Comparison of ENCODE assay signal across 9 cellular contexts in the genomic region with DNA sequence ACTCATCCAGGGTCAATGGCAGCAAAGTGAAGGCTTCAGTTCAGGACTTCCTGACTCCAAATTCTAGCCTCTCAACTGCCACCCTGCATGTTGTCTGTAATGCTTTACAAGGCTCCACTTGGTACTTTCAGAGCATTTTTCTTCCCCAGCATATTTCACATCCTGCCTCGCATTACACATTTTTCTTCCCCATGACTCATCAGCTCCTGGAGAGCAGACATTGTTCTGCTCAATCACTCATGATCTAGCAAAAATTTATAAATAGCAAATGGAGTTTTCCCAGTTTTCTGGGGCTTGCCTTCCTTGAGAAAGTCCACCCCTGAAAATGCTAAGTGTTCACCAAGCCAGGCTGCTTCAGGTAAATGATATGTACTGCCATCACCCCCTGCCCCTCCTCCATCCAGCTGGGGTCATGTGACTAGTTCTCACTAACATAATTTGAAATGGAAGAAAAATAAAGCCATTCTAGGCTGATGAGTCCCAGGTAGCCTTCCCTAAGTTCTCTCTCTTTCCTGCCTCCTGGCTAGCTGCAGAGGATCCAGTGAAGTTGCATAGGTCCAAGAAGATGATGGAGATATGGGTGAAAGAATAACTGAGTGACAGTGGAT.
DNase-seq lines count a peak whose midpoint lies in the region; ATAC-seq and TF ChIP-seq lines count a peak whose summit lies in the region.
"Had no signal": no experiment of that assay in that cellular context is flagged by ENCODE, and none has a peak within 500 bp of the region (broad histone marks: within the 10 kb centered on the region; RNA-seq: fewer than 3 reads in every experiment).

No MANE protein-coding gene starts in this region.

- no peak overlapping the region for H3K4me3 Mint-ChIP-seq in natural killer cell

- WGBS in mesodermal cell (ENCODE audit: insufficient coverage in 2 of 2), 2 experiments, result 40 to 57% methylated on average over 1 of the region's 1 CpG

- no peaks in the 10 kb centered on the region for H3K9me3 Mint-ChIP-seq in natural killer cell

- CTCF ChIA-PET in HEK293T (lab: Yijun Ruan, JAX), result no interaction called here

- H3K4me3 ChIP-seq in AG10803 (ENCODE audit: low read length) (no peak overlapping the region), NB4 (ENCODE audit: low read depth, low read length) (no peak overlapping the region), mesodermal cell (ENCODE audit: extremely low read depth, insufficient read depth, low read length, poor library complexity, severe bottlenecking) (no peak overlapping the region)

- POLR2A ChIA-PET in HEK293T (lab: Yijun Ruan, JAX), result interaction anchor here (0.8 kb wide), 1 partner anchor 557 kb away, joined by 4 read pairs; no protein-coding TSS in a partner anchor

- H3K27ac ChIP-seq in cingulate gyrus (ENCODE audit: low read depth, low read length) (peak overlapping the region; percentile 13), mesodermal cell (ENCODE audit: low read depth, low read length, severe bottlenecking) (peak overlapping the region; percentile 62)

- peaks cover 12% of the 10 kb centered on the region for H3K4me1 ChIP-seq in mesodermal cell (ENCODE audit: control insufficient read depth, insufficient read depth, low read length, poor library complexity, severe bottlenecking)

- H3K27ac Mint-ChIP-seq in natural killer cell, result no peak overlapping the region

- H3K4me1 Mint-ChIP-seq in natural killer cell, result no peaks in the 10 kb centered on the region

- ATAC-seq in natural killer cell, result no peak

- peaks cover 14 to 45% of the 10 kb centered on the region in 2 donors for H3K27me3 Mint-ChIP-seq in natural killer cell (ENCODE audit: low read depth in 2 of 2)

- DNase-seq in AG10803 (ENCODE audit: low read depth) (peak; percentile 87), NB4 (ENCODE audit: low read depth) (peak; percentile 26), natural killer cell (no peak), NCI-H526 (lab: John Stamatoyannopoulos, UW) (no peak), HEK293T (ENCODE audit: extremely low spot score) (no peak), NCI-H1436 (lab: John Stamatoyannopoulos, UW) (no peak)
- DNase-seq: NCI-H510A had no signal

- no peak for TF ChIP-seq POLR2A in NB4 (IDR thresholded peaks at IDR 0.05; ENCODE audit: extremely low read depth, insufficient read length)

- intact Hi-C loops in natural killer cell (cut with micrococcal nuclease), result no loop called here

- no peaks in the 10 kb centered on the region for H3K36me3 ChIP-seq in mesodermal cell (ENCODE audit: control insufficient read depth, insufficient read depth, low read length)

- no peaks in the 10 kb centered on the region for H3K9me3 ChIP-seq in mesodermal cell (ENCODE audit: control insufficient read depth, low read length)

- H3K36me3 Mint-ChIP-seq in natural killer cell, result no peaks in the 10 kb centered on the region

- TF ChIP-seq CTCF in AG10803 (conservative IDR thresholded peaks at IDR 0.05; ENCODE audit: low read length), result no peak
- TF ChIP-seq CTCF in NB4 (IDR thresholded peaks at IDR 0.05; ENCODE audit: low read depth, low read length), result no peak
- no peak for TF ChIP-seq CTCF in natural killer cell (IDR thresholded peaks at IDR 0.05)

TF ChIP-seq in HEK293T, 16 proteins besides CTCF, POLR2A, EP300 and RAD21:
- TF ChIP-seq ARNT (IDR thresholded peaks at IDR 0.05), result no peak
- no peak for TF ChIP-seq TARDBP (IDR thresholded peaks at IDR 0.05)
- no peak for TF ChIP-seq FOXM1 (IDR thresholded peaks at IDR 0.05; ENCODE audit: borderline replicate concordance)
- TF ChIP-seq FOXK2 (IDR thresholded peaks at IDR 0.05), result no peak
- no peak for TF ChIP-seq SUZ12 (IDR thresholded peaks at IDR 0.05)
- no peak for TF ChIP-seq L3MBTL2 (conservative IDR thresholded peaks at IDR 0.05)
- TF ChIP-seq FOXA1 (IDR thresholded peaks at IDR 0.05), result no peak
- TF ChIP-seq ZNF384 (IDR thresholded peaks at IDR 0.05), result no peak
- TF ChIP-seq ELF4 (IDR thresholded peaks at IDR 0.05), result no peak
- no peak for TF ChIP-seq BHLHE40 (IDR thresholded peaks at IDR 0.05; ENCODE audit: borderline replicate concordance)
- TF ChIP-seq NFRKB (IDR thresholded peaks at IDR 0.05), result no peak
- no peak for TF ChIP-seq HDGF (IDR thresholded peaks at IDR 0.05; ENCODE audit: borderline replicate concordance)
- no peak for TF ChIP-seq SP1 (IDR thresholded peaks at IDR 0.05)
- TF ChIP-seq CTBP1 (IDR thresholded peaks at IDR 0.05; ENCODE audit: borderline replicate concordance), result no peak
- TF ChIP-seq, protein P1, sequence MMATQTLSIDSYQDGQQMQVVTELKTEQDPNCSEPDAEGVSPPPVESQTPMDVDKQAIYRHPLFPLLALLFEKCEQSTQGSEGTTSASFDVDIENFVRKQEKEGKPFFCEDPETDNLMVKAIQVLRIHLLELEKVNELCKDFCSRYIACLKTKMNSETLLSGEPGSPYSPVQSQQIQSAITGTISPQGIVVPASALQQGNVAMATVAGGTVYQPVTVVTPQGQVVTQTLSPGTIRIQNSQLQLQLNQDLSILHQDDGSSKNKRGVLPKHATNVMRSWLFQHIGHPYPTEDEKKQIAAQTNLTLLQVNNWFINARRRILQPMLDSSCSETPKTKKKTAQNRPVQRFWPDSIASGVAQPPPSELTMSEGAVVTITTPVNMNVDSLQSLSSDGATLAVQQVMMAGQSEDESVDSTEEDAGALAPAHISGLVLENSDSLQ (IDR thresholded peaks at IDR 0.05), result no peak
- TF ChIP-seq LEF1 (IDR thresholded peaks at IDR 0.05; ENCODE audit: borderline replicate concordance), result no peak

Comparison
In these comparisons a context has a peak if more than half of its experiments do, and no peak if none do; other contexts are left out.
1. DNase-seq: peak in AG10803 (single experiment) and NB4 (single experiment); none in natural killer cell (single experiment), NCI-H526 (0 of 2), HEK293T (single experiment) and NCI-H1436 (single experiment).